1 cellular context compared by ENCODE assay signal in the genomic region with DNA sequence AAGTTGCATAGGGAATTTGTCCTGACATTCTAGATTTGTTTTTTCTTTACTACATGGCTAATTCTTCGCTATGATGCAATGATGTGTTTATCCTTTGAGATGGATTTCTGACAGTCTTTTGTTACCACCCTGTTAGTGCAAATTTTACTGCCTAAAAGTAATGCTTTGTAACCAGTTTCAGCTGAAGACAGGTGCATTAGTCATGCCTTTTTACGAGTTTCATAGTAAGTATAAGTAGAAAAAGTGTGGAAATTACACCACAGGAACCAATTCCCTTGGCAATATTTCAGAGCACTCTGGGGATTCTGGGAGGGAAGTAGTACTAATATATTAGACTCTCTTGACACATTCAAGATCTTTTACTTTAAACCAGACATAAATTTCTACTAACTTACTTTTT.
TF ChIP-seq lines count a peak whose summit lies in the region.

No MANE protein-coding gene starts in this region.

TF ChIP-seq in HEK293, 187 proteins besides CTCF, POLR2A, EP300 and RAD21 (continued from another document and continues in another):
- TF ChIP-seq ZNF19 (tag by site-specific recombination; IDR thresholded peaks at IDR 0.05; ENCODE audit: low read depth): 0 out of 2 replicates have a peak, but pooled peaks have one; percentile 53
- TF ChIP-seq OSR2 (tag by site-specific recombination; IDR thresholded peaks at IDR 0.05): peak; percentile 91
- no peak for TF ChIP-seq ZNF155 (tag by site-specific recombination; IDR thresholded peaks at IDR 0.05)
- TF ChIP-seq EGR2 (tag by site-specific recombination; IDR thresholded peaks at IDR 0.05; ENCODE audit: low read depth): no peak
- no peak for TF ChIP-seq ZNF140 (tag by site-specific recombination; IDR thresholded peaks at IDR 0.05)
- no peak for TF ChIP-seq ZNF174 (tag by site-specific recombination; IDR thresholded peaks at IDR 0.05)
- peak; percentile 48; the same call in 1 of the 2 replicates for TF ChIP-seq PRDM1 (tag by site-specific recombination; IDR thresholded peaks at IDR 0.05)
- no peak for TF ChIP-seq ZBTB11 (tag by site-specific recombination; conservative IDR thresholded peaks at IDR 0.05; ENCODE audit: low read depth)
- TF ChIP-seq ZFP41 (tag by site-specific recombination; IDR thresholded peaks at IDR 0.05; ENCODE audit: borderline replicate concordance): no peak
- TF ChIP-seq, protein P1, sequence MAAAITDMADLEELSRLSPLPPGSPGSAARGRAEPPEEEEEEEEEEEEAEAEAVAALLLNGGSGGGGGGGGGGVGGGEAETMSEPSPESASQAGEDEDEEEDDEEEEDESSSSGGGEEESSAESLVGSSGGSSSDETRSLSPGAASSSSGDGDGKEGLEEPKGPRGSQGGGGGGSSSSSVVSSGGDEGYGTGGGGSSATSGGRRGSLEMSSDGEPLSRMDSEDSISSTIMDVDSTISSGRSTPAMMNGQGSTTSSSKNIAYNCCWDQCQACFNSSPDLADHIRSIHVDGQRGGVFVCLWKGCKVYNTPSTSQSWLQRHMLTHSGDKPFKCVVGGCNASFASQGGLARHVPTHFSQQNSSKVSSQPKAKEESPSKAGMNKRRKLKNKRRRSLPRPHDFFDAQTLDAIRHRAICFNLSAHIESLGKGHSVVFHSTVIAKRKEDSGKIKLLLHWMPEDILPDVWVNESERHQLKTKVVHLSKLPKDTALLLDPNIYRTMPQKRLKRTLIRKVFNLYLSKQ (tag by site-specific recombination; IDR thresholded peaks at IDR 0.05; ENCODE audit: borderline replicate concordance): no peak
- no peak for TF ChIP-seq SALL2 (tag by site-specific recombination; IDR thresholded peaks at IDR 0.05; ENCODE audit: borderline replicate concordance)
- no peak for TF ChIP-seq ZNF785 (tag by site-specific recombination; IDR thresholded peaks at IDR 0.05)
- peak; percentile 67; the same call in 1 of the 2 replicates for TF ChIP-seq ZNF423 (tag by site-specific recombination; IDR thresholded peaks at IDR 0.05)
- TF ChIP-seq, protein P2, sequence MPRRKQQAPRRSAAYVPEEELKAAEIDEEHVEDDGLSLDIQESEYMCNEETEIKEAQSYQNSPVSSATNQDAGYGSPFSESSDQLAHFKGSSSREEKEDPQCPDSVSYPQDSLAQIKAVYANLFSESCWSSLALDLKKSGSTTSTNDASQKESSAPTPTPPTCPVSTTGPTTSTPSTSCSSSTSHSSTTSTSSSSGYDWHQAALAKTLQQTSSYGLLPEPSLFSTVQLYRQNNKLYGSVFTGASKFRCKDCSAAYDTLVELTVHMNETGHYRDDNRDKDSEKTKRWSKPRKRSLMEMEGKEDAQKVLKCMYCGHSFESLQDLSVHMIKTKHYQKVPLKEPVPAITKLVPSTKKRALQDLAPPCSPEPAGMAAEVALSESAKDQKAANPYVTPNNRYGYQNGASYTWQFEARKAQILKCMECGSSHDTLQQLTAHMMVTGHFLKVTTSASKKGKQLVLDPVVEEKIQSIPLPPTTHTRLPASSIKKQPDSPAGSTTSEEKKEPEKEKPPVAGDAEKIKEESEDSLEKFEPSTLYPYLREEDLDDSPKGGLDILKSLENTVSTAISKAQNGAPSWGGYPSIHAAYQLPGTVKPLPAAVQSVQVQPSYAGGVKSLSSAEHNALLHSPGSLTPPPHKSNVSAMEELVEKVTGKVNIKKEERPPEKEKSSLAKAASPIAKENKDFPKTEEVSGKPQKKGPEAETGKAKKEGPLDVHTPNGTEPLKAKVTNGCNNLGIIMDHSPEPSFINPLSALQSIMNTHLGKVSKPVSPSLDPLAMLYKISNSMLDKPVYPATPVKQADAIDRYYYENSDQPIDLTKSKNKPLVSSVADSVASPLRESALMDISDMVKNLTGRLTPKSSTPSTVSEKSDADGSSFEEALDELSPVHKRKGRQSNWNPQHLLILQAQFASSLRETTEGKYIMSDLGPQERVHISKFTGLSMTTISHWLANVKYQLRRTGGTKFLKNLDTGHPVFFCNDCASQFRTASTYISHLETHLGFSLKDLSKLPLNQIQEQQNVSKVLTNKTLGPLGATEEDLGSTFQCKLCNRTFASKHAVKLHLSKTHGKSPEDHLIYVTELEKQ (tag by site-specific recombination; IDR thresholded peaks at IDR 0.05; ENCODE audit: borderline replicate concordance): peak; percentile 92; the same call in 1 of the 2 replicates
- peak; percentile 75 for TF ChIP-seq KLF10 (tag by site-specific recombination; IDR thresholded peaks at IDR 0.05)
- no peak for TF ChIP-seq ZNF555 (tag by site-specific recombination; conservative IDR thresholded peaks at IDR 0.05)
- TF ChIP-seq ZNF341 (tag by site-specific recombination; IDR thresholded peaks at IDR 0.05; ENCODE audit: low read depth): no peak
- no peak for TF ChIP-seq ZBTB48 (tag by site-specific recombination; IDR thresholded peaks at IDR 0.05)
- peak; percentile 55; the same call in 1 of the 2 replicates for TF ChIP-seq ZNF549 (tag by site-specific recombination; IDR thresholded peaks at IDR 0.05)
- TF ChIP-seq ZNF658 (tag by site-specific recombination; IDR thresholded peaks at IDR 0.05): no peak
- TF ChIP-seq GFI1B (tag by site-specific recombination; IDR thresholded peaks at IDR 0.05): peak; percentile 23; the same call in 1 of the 2 replicates
- no peak for TF ChIP-seq ZBTB26 (tag by site-specific recombination; optimal IDR thresholded peaks at IDR 0.05)
- TF ChIP-seq KLF9 (tag by site-specific recombination; IDR thresholded peaks at IDR 0.05; ENCODE audit: low read depth): no peak
- no peak for TF ChIP-seq PBX3 (CRISPR knock-in tag; IDR thresholded peaks at IDR 0.05)
- no peak for TF ChIP-seq ZNF248 (tag by site-specific recombination; IDR thresholded peaks at IDR 0.05)
- no peak for TF ChIP-seq ZNF138 (tag by site-specific recombination; IDR thresholded peaks at IDR 0.05; ENCODE audit: borderline replicate concordance)
- TF ChIP-seq ZNF610 (tag by site-specific recombination; IDR thresholded peaks at IDR 0.05; ENCODE audit: borderline replicate concordance): peak; percentile 59; the same call in 1 of the 2 replicates
- TF ChIP-seq, protein P3, sequence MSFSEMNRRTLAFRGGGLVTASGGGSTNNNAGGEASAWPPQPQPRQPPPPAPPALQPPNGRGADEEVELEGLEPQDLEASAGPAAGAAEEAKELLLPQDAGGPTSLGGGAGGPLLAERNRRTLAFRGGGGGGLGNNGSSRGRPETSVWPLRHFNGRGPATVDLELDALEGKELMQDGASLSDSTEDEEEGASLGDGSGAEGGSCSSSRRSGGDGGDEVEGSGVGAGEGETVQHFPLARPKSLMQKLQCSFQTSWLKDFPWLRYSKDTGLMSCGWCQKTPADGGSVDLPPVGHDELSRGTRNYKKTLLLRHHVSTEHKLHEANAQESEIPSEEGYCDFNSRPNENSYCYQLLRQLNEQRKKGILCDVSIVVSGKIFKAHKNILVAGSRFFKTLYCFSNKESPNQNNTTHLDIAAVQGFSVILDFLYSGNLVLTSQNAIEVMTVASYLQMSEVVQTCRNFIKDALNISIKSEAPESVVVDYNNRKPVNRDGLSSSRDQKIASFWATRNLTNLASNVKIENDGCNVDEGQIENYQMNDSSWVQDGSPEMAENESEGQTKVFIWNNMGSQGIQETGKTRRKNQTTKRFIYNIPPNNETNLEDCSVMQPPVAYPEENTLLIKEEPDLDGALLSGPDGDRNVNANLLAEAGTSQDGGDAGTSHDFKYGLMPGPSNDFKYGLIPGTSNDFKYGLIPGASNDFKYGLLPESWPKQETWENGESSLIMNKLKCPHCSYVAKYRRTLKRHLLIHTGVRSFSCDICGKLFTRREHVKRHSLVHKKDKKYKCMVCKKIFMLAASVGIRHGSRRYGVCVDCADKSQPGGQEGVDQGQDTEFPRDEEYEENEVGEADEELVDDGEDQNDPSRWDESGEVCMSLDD (tag by site-specific recombination; IDR thresholded peaks at IDR 0.05): no peak
- TF ChIP-seq ZNF747 (tag by site-specific recombination; IDR thresholded peaks at IDR 0.05): no peak
- TF ChIP-seq ZNF416 (tag by site-specific recombination; IDR thresholded peaks at IDR 0.05): no peak
- TF ChIP-seq, protein P4, sequence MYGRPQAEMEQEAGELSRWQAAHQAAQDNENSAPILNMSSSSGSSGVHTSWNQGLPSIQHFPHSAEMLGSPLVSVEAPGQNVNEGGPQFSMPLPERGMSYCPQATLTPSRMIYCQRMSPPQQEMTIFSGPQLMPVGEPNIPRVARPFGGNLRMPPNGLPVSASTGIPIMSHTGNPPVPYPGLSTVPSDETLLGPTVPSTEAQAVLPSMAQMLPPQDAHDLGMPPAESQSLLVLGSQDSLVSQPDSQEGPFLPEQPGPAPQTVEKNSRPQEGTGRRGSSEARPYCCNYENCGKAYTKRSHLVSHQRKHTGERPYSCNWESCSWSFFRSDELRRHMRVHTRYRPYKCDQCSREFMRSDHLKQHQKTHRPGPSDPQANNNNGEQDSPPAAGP (tag by site-specific recombination; IDR thresholded peaks at IDR 0.05): no peak
- peak; percentile 77 for TF ChIP-seq ZNF366 (tag by site-specific recombination; conservative IDR thresholded peaks at IDR 0.05)
- TF ChIP-seq ZBTB1 (tag by site-specific recombination; IDR thresholded peaks at IDR 0.05): peak; percentile 54; the same call in 1 of the 2 replicates
- TF ChIP-seq, protein P5, sequence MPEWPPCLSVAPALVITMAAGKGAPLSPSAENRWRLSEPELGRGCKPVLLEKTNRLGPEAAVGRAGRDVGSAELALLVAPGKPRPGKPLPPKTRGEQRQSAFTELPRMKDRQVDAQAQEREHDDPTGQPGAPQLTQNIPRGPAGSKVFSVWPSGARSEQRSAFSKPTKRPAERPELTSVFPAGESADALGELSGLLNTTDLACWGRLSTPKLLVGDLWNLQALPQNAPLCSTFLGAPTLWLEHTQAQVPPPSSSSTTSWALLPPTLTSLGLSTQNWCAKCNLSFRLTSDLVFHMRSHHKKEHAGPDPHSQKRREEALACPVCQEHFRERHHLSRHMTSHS (tag by site-specific recombination; IDR thresholded peaks at IDR 0.05): peak; percentile 80
- TF ChIP-seq KLF1 (tag by site-specific recombination; IDR thresholded peaks at IDR 0.05): no peak
- TF ChIP-seq ZNF48 (tag by site-specific recombination; IDR thresholded peaks at IDR 0.05): no peak
- TF ChIP-seq ZNF510 (tag by site-specific recombination; IDR thresholded peaks at IDR 0.05; ENCODE audit: insufficient replicate concordance): no peak
- 0 out of 2 replicates have a peak, but pooled peaks have one; percentile 18 for TF ChIP-seq GLIS1 (tag by site-specific recombination; IDR thresholded peaks at IDR 0.05)
- no peak for TF ChIP-seq ZNF350 (tag by site-specific recombination; IDR thresholded peaks at IDR 0.05)
- no peak for TF ChIP-seq ZNF404 (tag by site-specific recombination; IDR thresholded peaks at IDR 0.05)
- TF ChIP-seq, protein P6, sequence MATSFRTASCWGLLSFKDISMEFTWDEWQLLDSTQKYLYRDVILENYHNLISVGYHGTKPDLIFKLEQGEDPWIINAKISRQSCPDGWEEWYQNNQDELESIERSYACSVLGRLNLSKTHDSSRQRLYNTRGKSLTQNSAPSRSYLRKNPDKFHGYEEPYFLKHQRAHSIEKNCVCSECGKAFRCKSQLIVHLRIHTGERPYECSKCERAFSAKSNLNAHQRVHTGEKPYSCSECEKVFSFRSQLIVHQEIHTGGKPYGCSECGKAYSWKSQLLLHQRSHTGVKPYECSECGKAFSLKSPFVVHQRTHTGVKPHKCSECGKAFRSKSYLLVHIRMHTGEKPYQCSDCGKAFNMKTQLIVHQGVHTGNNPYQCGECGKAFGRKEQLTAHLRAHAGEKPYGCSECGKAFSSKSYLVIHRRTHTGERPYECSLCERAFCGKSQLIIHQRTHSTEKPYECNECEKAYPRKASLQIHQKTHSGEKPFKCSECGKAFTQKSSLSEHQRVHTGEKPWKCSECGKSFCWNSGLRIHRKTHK (tag by site-specific recombination; IDR thresholded peaks at IDR 0.05): no peak
- no peak for TF ChIP-seq ZNF292 (tag by site-specific recombination; IDR thresholded peaks at IDR 0.05; ENCODE audit: borderline replicate concordance, low read depth)
- peak; percentile 72; the same call in 1 of the 2 replicates for TF ChIP-seq ZNF501 (tag by site-specific recombination; IDR thresholded peaks at IDR 0.05)
- peak; percentile 76; the same call in 1 of the 2 replicates for TF ChIP-seq TRIM28 (IDR thresholded peaks at IDR 0.05; ENCODE audit: borderline replicate concordance, low read length)
- no peak for TF ChIP-seq ZNF830 (tag by site-specific recombination; IDR thresholded peaks at IDR 0.05; ENCODE audit: low read depth)
- peak; percentile 35; the same call in 1 of the 2 replicates for TF ChIP-seq KLF16 (tag by site-specific recombination; IDR thresholded peaks at IDR 0.05)
- TF ChIP-seq ZIC2 (tag by site-specific recombination; IDR thresholded peaks at IDR 0.05): peak; percentile 77
- TF ChIP-seq ZNF623 (tag by site-specific recombination; IDR thresholded peaks at IDR 0.05): no peak
